ENCODE assay signal across 1 cellular context in the genomic region with DNA sequence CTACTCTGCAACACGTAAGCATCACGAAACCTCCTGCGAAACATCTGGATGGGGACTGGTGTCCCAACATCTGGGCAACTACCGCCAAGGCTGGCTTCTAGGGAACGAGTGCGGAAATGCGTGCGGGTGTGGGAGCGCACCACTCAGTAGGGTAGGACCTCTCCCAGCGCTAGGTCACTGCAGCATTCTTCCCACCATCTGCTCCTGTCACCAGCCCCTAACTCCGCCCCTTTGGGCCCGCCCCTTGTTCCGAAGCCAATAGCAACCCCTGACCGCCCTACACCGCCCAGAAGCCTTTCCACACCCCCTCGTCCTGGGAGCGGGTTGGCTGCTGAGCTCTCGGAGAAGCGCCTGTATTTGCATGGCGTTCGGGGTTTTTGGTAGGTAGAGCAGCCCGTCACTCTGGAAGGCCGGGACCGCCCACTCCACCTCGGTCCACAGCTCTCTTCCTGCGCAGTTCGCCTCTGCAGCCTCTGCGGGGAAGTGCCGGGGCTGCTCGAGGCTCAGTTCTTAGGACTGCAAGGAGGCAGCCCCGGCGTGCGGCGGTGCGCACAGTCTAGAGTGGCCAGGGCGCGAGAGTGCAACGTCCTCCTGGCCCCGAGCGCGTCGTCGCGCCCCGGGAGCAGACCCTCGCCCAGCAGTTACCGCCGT.
TF ChIP-seq lines count a peak whose summit lies in the region.

Gene HS3ST3B1, plus strand, starts transcription at position 454 of the 651 bp plus-strand sequence. CDS start 438 bp downstream, outside the sequence.

TF ChIP-seq in HepG2, 621 proteins besides CTCF, POLR2A, EP300 and RAD21 (continued from another document and continues in another):
- TF ChIP-seq ZNF138 (CRISPR knock-in tag; IDR thresholded peaks at IDR 0.05; ENCODE audit: low read depth) (peak; percentile 31; the same call in 1 of the 2 replicates), PAF1 (CRISPR knock-in tag; IDR thresholded peaks at IDR 0.05) (no peak), ELF4 (CRISPR knock-in tag; IDR thresholded peaks at IDR 0.05; ENCODE audit: borderline replicate concordance) (0 out of 2 replicates have a peak, but pooled peaks have one; percentile 42), ZNF607 (CRISPR knock-in tag; IDR thresholded peaks at IDR 0.05; ENCODE audit: borderline replicate concordance) (no peak; the same call in none of the 2 replicates), NR2F6 (IDR thresholded peaks at IDR 0.05) (no peak), NR2F6 (CRISPR knock-in tag; IDR thresholded peaks at IDR 0.05) (peak; percentile 12; the same call in 1 of the 2 replicates), ZNF264 (CRISPR knock-in tag; IDR thresholded peaks at IDR 0.05) (peak; percentile 81), ZC3H4 (CRISPR knock-in tag; IDR thresholded peaks at IDR 0.05; ENCODE audit: borderline replicate concordance) (no peak), SP4 (CRISPR knock-in tag; IDR thresholded peaks at IDR 0.05) (peak; percentile 97), RXRA (CRISPR knock-in tag; IDR thresholded peaks at IDR 0.05) (peak; percentile 33; the same call in 1 of the 2 replicates), CCAR2 (optimal IDR thresholded peaks at IDR 0.05; ENCODE audit: low read depth, low read length) (no peak), FOXO1 (CRISPR knock-in tag; IDR thresholded peaks at IDR 0.05) (peak; percentile 53; the same call in 1 of the 2 replicates), ZNF362 (CRISPR knock-in tag; IDR thresholded peaks at IDR 0.05; ENCODE audit: borderline replicate concordance) (peak; percentile 31; the same call in 1 of the 2 replicates), FOXA1 (IDR thresholded peaks at IDR 0.05) (no peak), FOXA1 (CRISPR knock-in tag; IDR thresholded peaks at IDR 0.05) (no peak), SRF (IDR thresholded peaks at IDR 0.05; ENCODE audit: low read depth, low read length) (no peak), ZNF691 (CRISPR knock-in tag; IDR thresholded peaks at IDR 0.05; ENCODE audit: borderline replicate concordance, low read depth) (0 out of 2 replicates have a peak, but pooled peaks have one; percentile 61), SPEN (CRISPR knock-in tag; IDR thresholded peaks at IDR 0.05; ENCODE audit: low read depth) (no peak; the same call in 1 of the 2 replicates), KAT8 (CRISPR knock-in tag; IDR thresholded peaks at IDR 0.05) (peak; percentile 56; the same call in 1 of the 2 replicates), ZFP1 (CRISPR knock-in tag; IDR thresholded peaks at IDR 0.05) (no peak), ZNF746 (CRISPR knock-in tag; IDR thresholded peaks at IDR 0.05) (no peak), NFKB2 (CRISPR knock-in tag; IDR thresholded peaks at IDR 0.05; ENCODE audit: borderline replicate concordance) (peak; percentile 59; the same call in 1 of the 2 replicates), KLF9 (CRISPR knock-in tag; IDR thresholded peaks at IDR 0.05; ENCODE audit: low read depth) (no peak; the same call in 1 of the 2 replicates), ZNF30 (CRISPR knock-in tag; IDR thresholded peaks at IDR 0.05) (no peak; the same call in 1 of the 2 replicates), PAWR (CRISPR knock-in tag; IDR thresholded peaks at IDR 0.05; ENCODE audit: borderline replicate concordance) (no peak), TBX2 (CRISPR knock-in tag; IDR thresholded peaks at IDR 0.05; ENCODE audit: borderline replicate concordance) (peak; percentile 71), ZSCAN30 (CRISPR knock-in tag; IDR thresholded peaks at IDR 0.05) (no peak), ZNF124 (CRISPR knock-in tag; IDR thresholded peaks at IDR 0.05) (peak; percentile 64; the same call in 1 of the 2 replicates), ZNF282 (IDR thresholded peaks at IDR 0.05; ENCODE audit: partially characterized antibody) (no peak), PITX1 (CRISPR knock-in tag; IDR thresholded peaks at IDR 0.05) (no peak), HNRNPUL1 (IDR thresholded peaks at IDR 0.05; ENCODE audit: low read depth, low read length) (no peak), ZNF781 (CRISPR knock-in tag; IDR thresholded peaks at IDR 0.05; ENCODE audit: borderline replicate concordance, not compliant biosample characterization) (no peak), ARID5B (CRISPR knock-in tag; IDR thresholded peaks at IDR 0.05) (peak; percentile 30; the same call in 1 of the 2 replicates), MIER3 (CRISPR knock-in tag; IDR thresholded peaks at IDR 0.05; ENCODE audit: borderline replicate concordance) (no peak; the same call in 1 of the 2 replicates), ZNF343 (CRISPR knock-in tag; IDR thresholded peaks at IDR 0.05) (peak; percentile 54; the same call in 1 of the 2 replicates), SMYD3 (CRISPR knock-in tag; IDR thresholded peaks at IDR 0.05) (no peak; the same call in 1 of the 2 replicates), ZNF34 (CRISPR knock-in tag; IDR thresholded peaks at IDR 0.05; ENCODE audit: borderline replicate concordance) (0 out of 2 replicates have a peak, but pooled peaks have one; percentile 55), ZHX1 (CRISPR knock-in tag; IDR thresholded peaks at IDR 0.05; ENCODE audit: low read depth) (no peak), RARG (CRISPR knock-in tag; IDR thresholded peaks at IDR 0.05; ENCODE audit: low read depth) (peak; percentile 62; the same call in 1 of the 2 replicates), ZFP37 (CRISPR knock-in tag; IDR thresholded peaks at IDR 0.05; ENCODE audit: borderline replicate concordance) (0 out of 2 replicates have a peak, but pooled peaks have one; percentile 40), TRAFD1 (CRISPR knock-in tag; IDR thresholded peaks at IDR 0.05; ENCODE audit: borderline replicate concordance) (no peak), MAFG (CRISPR knock-in tag; IDR thresholded peaks at IDR 0.05) (no peak), ZNF598 (CRISPR knock-in tag; IDR thresholded peaks at IDR 0.05; ENCODE audit: borderline replicate concordance) (no peak)
- TF ChIP-seq, protein P1, sequence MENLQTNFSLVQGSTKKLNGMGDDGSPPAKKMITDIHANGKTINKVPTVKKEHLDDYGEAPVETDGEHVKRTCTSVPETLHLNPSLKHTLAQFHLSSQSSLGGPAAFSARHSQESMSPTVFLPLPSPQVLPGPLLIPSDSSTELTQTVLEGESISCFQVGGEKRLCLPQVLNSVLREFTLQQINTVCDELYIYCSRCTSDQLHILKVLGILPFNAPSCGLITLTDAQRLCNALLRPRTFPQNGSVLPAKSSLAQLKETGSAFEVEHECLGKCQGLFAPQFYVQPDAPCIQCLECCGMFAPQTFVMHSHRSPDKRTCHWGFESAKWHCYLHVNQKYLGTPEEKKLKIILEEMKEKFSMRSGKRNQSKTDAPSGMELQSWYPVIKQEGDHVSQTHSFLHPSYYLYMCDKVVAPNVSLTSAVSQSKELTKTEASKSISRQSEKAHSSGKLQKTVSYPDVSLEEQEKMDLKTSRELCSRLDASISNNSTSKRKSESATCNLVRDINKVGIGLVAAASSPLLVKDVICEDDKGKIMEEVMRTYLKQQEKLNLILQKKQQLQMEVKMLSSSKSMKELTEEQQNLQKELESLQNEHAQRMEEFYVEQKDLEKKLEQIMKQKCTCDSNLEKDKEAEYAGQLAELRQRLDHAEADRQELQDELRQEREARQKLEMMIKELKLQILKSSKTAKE (CRISPR knock-in tag; IDR thresholded peaks at IDR 0.05; ENCODE audit: borderline replicate concordance): no peak
- TF ChIP-seq, protein P2, sequence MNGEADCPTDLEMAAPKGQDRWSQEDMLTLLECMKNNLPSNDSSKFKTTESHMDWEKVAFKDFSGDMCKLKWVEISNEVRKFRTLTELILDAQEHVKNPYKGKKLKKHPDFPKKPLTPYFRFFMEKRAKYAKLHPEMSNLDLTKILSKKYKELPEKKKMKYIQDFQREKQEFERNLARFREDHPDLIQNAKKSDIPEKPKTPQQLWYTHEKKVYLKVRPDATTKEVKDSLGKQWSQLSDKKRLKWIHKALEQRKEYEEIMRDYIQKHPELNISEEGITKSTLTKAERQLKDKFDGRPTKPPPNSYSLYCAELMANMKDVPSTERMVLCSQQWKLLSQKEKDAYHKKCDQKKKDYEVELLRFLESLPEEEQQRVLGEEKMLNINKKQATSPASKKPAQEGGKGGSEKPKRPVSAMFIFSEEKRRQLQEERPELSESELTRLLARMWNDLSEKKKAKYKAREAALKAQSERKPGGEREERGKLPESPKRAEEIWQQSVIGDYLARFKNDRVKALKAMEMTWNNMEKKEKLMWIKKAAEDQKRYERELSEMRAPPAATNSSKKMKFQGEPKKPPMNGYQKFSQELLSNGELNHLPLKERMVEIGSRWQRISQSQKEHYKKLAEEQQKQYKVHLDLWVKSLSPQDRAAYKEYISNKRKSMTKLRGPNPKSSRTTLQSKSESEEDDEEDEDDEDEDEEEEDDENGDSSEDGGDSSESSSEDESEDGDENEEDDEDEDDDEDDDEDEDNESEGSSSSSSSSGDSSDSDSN (CRISPR knock-in tag; IDR thresholded peaks at IDR 0.05): peak; percentile 97
